In the genomic region with DNA sequence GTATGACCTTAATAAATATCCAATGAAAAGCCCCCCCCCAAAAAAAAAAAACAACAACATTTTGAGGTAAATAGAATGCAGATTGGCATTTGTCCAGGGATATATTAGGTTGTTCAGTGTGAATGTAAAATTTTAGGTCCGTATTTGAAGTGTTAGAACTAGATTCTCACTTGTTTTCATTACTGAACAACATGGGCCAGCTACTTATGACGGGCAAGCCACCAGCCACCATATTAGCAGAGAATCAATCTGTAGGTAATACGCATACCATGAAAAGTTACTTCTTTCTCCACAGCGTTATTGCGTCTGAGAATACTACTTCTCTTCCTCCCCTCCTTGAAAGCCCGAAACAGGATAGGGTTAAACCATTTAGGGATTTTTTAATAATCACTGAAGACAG, we compare ENCODE assay signal across 15 cellular contexts. TPM values are rescaled to one million over a fixed set of nuclear protein-coding genes. Genes with fewer than 3 reads are reported as not detected.
DNase-seq lines count a peak whose midpoint lies in the region; ATAC-seq, FAIRE-seq and TF ChIP-seq lines count a peak whose summit lies in the region.
"Had no signal": no experiment of that assay in that cellular context is flagged by ENCODE, and none has a peak within 500 bp of the region (broad histone marks: within the 10 kb centered on the region; RNA-seq: fewer than 3 reads in every experiment).

No MANE protein-coding gene starts in this region.

- H3K4me3 ChIP-seq in HAP-1 (peak overlapping the region; percentile 74), brain microvascular endothelial cell (ENCODE audit: low read depth, low read length) (peak overlapping the region; percentile 77), keratinocyte (ENCODE audit: control insufficient read depth in 2 of 3, extremely low read depth in 1 of 3, insufficient read depth in 2 of 3, low read depth in 1 of 3, low read length in 3 of 3) (peak overlapping the region; percentile 72 to 85 (median 85)), skeletal muscle satellite cell (ENCODE audit: low read length) (no peak overlapping the region), Karpas-422 (ENCODE audit: low read length) (no peak overlapping the region)

- ATAC-seq in HG03139 (IDR thresholded peaks at IDR 0.05; ENCODE audit: unreplicated experiment): no peak
- no peak for ATAC-seq in HG03196 (IDR thresholded peaks at IDR 0.05; ENCODE audit: unreplicated experiment)
- ATAC-seq: activated CD8-positive, alpha-beta T cell treated with anti-CD3 and anti-CD28 coated beads for 36 hours had no signal

- TF ChIP-seq CTCF in brain microvascular endothelial cell (IDR thresholded peaks at IDR 0.05; ENCODE audit: low read depth, low read length, missing control alignments) (no peak), keratinocyte (optimal IDR thresholded peaks at IDR 0.05 in 1 of 3, IDR thresholded peaks at IDR 0.05 in 1 of 3, conservative IDR thresholded peaks at IDR 0.05 in 1 of 3; ENCODE audit: extremely low read depth in 1 of 3, insufficient read depth in 2 of 3, low read length in 3 of 3) (no peak)

- H3K9ac ChIP-seq in keratinocyte (ENCODE audit: control insufficient read depth, extremely low read depth, insufficient read depth, low read length) (peak overlapping the region; percentile 88), skeletal muscle satellite cell (ENCODE audit: low read depth, low read length) (no peak overlapping the region), Karpas-422 (ENCODE audit: low read length) (no peak overlapping the region)

- no peak for FAIRE-seq in keratinocyte (lab: Jason Lieb, UNC)
- FAIRE-seq: frontal cortex had no signal

- H2AFZ ChIP-seq in keratinocyte (ENCODE audit: control insufficient read depth, low read length) (no peak overlapping the region), Karpas-422 (ENCODE audit: low read length) (no peak overlapping the region)

- H4K20me1 ChIP-seq in keratinocyte (ENCODE audit: control insufficient read depth, extremely low read depth, insufficient read depth, low read length): peaks cover 2% of the 10 kb centered on the region
- H4K20me1 ChIP-seq in Karpas-422 (ENCODE audit: insufficient read depth, low read depth, low read length): no peaks in the 10 kb centered on the region

- DNase-seq in HAP-1 (ENCODE audit: low spot score in 2 of 2) (peak in 1 of 2 experiments; percentile 33), brain microvascular endothelial cell (no peak), keratinocyte (ENCODE audit: low read depth, low spot score) (no peak), SW480 (ENCODE audit: low spot score) (no peak), Karpas-422 (no peak)
- DNase-seq: activated CD8-positive, alpha-beta T cell treated with anti-CD3 and anti-CD28 coated beads for 36 hours; adrenal gland; COR-L47; stimulated activated CD4-positive, alpha-beta T cell treated with anti-CD3 and anti-CD28 coated beads, Interleukin-4, amount 100 ng/mL, for 4 hours had no signal

- peaks cover 18% of the 10 kb centered on the region for H3K4me1 ChIP-seq in HAP-1
- H3K4me1 ChIP-seq in keratinocyte (ENCODE audit: control insufficient read depth, extremely low read depth, insufficient read depth, low read length): peaks cover 15% of the 10 kb centered on the region
- H3K4me1 ChIP-seq in skeletal muscle satellite cell (ENCODE audit: control insufficient read depth, insufficient read depth, low read length): peaks cover 26% of the 10 kb centered on the region
- H3K4me1 ChIP-seq in Karpas-422 (ENCODE audit: low read length): no peaks in the 10 kb centered on the region

- H3K27me3 ChIP-seq in HAP-1 (ENCODE audit: low read depth): no peaks in the 10 kb centered on the region; the same call in 1 of the 2 replicates
- H3K27me3 ChIP-seq in brain microvascular endothelial cell (replicated peaks): no peaks in the 10 kb centered on the region
- no peaks in the 10 kb centered on the region for H3K27me3 ChIP-seq in keratinocyte (ENCODE audit: control insufficient read depth, extremely low read depth, insufficient read depth, low read length)
- H3K27me3 ChIP-seq in skeletal muscle satellite cell (ENCODE audit: control insufficient read depth, insufficient read depth, low read length): no peaks in the 10 kb centered on the region
- H3K27me3 ChIP-seq in Karpas-422 (ENCODE audit: low read length): no peaks in the 10 kb centered on the region
- H3K27me3 ChIP-seq: thyroid gland had no signal

- no peaks in the 10 kb centered on the region for H3K9me1 ChIP-seq in keratinocyte (ENCODE audit: control insufficient read depth, extremely low read depth, insufficient read depth, low read length)

- H3K27ac ChIP-seq in brain microvascular endothelial cell (no peak overlapping the region), keratinocyte (ENCODE audit: control insufficient read depth, insufficient read depth, low read length) (peak overlapping the region; percentile 32), Karpas-422 (ENCODE audit: low read length) (no peak overlapping the region)

- dilution Hi-C loops in keratinocyte (cut with MboI; ENCODE audit: extremely low pct_ligation_motif_present, low sequenced_read_pairs): no loop called here

- no peaks in the 10 kb centered on the region for H3K9me2 ChIP-seq in Karpas-422 (replicated peaks; ENCODE audit: insufficient read depth, low read length)

- H3K79me2 ChIP-seq in keratinocyte (ENCODE audit: control insufficient read depth, insufficient read depth, low read length) (peaks cover 85% of the 10 kb centered on the region), Karpas-422 (ENCODE audit: low read length) (no peaks in the 10 kb centered on the region)

- H3K36me3 ChIP-seq in HAP-1 (replicated peaks) (no peaks in the 10 kb centered on the region), brain microvascular endothelial cell (replicated peaks) (no peaks in the 10 kb centered on the region), keratinocyte (ENCODE audit: control insufficient read depth in 2 of 2, extremely low read depth in 1 of 2, insufficient read depth in 2 of 2, low read length in 2 of 2) (peaks cover 0 to 11% of the 10 kb centered on the region in 2 experiments), skeletal muscle satellite cell (ENCODE audit: insufficient read depth, low read length) (no peaks in the 10 kb centered on the region), Karpas-422 (ENCODE audit: insufficient read depth, low read length) (no peaks in the 10 kb centered on the region)
- H3K36me3 ChIP-seq: adrenal gland, thyroid gland had no signal

- H3K9me3 ChIP-seq in HAP-1: no peaks in the 10 kb centered on the region
- no peaks in the 10 kb centered on the region for H3K9me3 ChIP-seq in keratinocyte (ENCODE audit: control insufficient read depth, low read depth, low read length)
- H3K9me3 ChIP-seq in skeletal muscle satellite cell (replicated peaks; ENCODE audit: low read length): no peaks in the 10 kb centered on the region
- peaks cover 27% of the 10 kb centered on the region for H3K9me3 ChIP-seq in Karpas-422 (ENCODE audit: low read length)
- H3K9me3 ChIP-seq: adrenal gland, thyroid gland had no signal

- in situ Hi-C loops in HAP-1 (cut with MboI; ENCODE audit: low sequenced_read_pairs): no loop called here
- in situ Hi-C loops in brain microvascular endothelial cell (cut with HindIII; ENCODE audit: low pct_ligation_motif_present, low sequenced_read_pairs): no loop called here

- H3K4me2 ChIP-seq in keratinocyte (ENCODE audit: control insufficient read depth, extremely low read depth, insufficient read depth, low read depth, low read length) (peak overlapping the region; percentile 72), skeletal muscle satellite cell (ENCODE audit: low read length) (peak overlapping the region; percentile 98), Karpas-422 (ENCODE audit: low read depth, low read length, poor library complexity, severe bottlenecking) (no peak overlapping the region)

RNA-seq across cellular contexts. Expression of gene FLRT2, which starts 5.4 kb away (rescaled TPM):
- polyA plus RNA-seq in keratinocyte: 49.3 to 74.4 TPM (median 69.2 TPM) in 3 replicates
- polyA plus RNA-seq in keratinocyte (2011; ENCODE audit: low read depth): 55.8 TPM
- polyA plus RNA-seq in keratinocyte (2011; cell fraction: cytosol; rRNA removed): 22.2 and 23.3 TPM in 2 replicates
- 229 and 258 TPM in 2 replicates for polyA plus RNA-seq in keratinocyte (2011; cell fraction: nucleus; rRNA removed)
- 29.4 and 43.2 TPM in 2 replicates for polyA plus RNA-seq in keratinocyte (2012; ENCODE audit: low replicate concordance)
- polyA minus RNA-seq in keratinocyte: 63.4 to 138 TPM (median 138 TPM) in 3 replicates
- polyA minus RNA-seq in keratinocyte (2011; cell fraction: cytosol; rRNA and poly(A)+ RNA removed): 50.3 TPM
- polyA minus RNA-seq in keratinocyte (2011; cell fraction: nucleus; rRNA and poly(A)+ RNA removed): 292 and 345 TPM in 2 replicates
- total RNA-seq in skeletal muscle satellite cell (2012; rRNA removed): 10.7 and 29.7 TPM in 2 replicates
- not detected in 2 replicates for total RNA-seq in Karpas-422 (2014; rRNA removed; shearing (Covaris generic); ENCODE audit: low replicate concordance)
- total RNA-seq: activated CD8-positive, alpha-beta T cell treated with anti-CD3 and anti-CD28 coated beads for 36 hours; T-helper 1 cell treated with Interleukin-12 subunit alpha and Interleukin-12 subunit beta and Interleukin-4 antibody, amounts not matched to agents 30 ng/mL and 1 ng/mL, for 36 hours had no signal

Comparison
In these comparisons a context has a peak if more than half of its experiments do, and no peak if none do; other contexts are left out.
1. H3K4me3 ChIP-seq: peak in HAP-1 (single experiment), brain microvascular endothelial cell (single experiment) and keratinocyte (3 of 3); none in skeletal muscle satellite cell (single experiment) and Karpas-422 (single experiment).